2 cellular contexts compared by ENCODE assay signal in the genomic region with DNA sequence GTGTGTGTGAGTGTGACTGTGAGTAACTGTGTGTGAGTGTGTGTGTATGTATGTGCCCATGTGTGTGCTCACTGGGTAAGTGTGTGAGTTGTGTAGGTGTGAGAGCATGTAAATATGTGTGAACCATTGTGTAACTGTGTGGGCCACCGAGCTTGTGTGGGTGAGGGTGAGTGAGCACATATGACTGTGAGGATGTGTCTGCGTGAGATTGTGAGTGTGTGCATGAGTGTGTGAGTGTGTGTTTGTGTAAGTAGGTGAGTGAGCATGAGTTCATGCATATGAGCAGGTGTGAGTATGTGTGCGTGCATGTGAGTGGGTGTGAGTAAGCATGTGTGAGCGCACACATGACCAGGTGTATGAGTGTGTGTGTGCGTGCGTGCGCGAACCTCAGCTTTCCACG.
TF ChIP-seq lines count a peak whose summit lies in the region.

No MANE protein-coding gene starts in this region.

TF ChIP-seq in HEK293, 187 proteins besides CTCF, POLR2A, EP300 and RAD21 (continues in another document):
- TF ChIP-seq ZBTB20 (tag by site-specific recombination; IDR thresholded peaks at IDR 0.05) (peak; percentile 9; the same call in 1 of the 2 replicates), KLF7 (tag by site-specific recombination; IDR thresholded peaks at IDR 0.05; ENCODE audit: borderline replicate concordance) (no peak), ZNF394 (tag by site-specific recombination; IDR thresholded peaks at IDR 0.05; ENCODE audit: borderline replicate concordance) (no peak), ZNF785 (tag by site-specific recombination; IDR thresholded peaks at IDR 0.05) (no peak), ZNF391 (tag by site-specific recombination; IDR thresholded peaks at IDR 0.05; ENCODE audit: borderline replicate concordance, low read depth) (no peak), ZNF19 (tag by site-specific recombination; IDR thresholded peaks at IDR 0.05; ENCODE audit: low read depth) (no peak), ZNF423 (tag by site-specific recombination; IDR thresholded peaks at IDR 0.05) (no peak), EGR2 (tag by site-specific recombination; IDR thresholded peaks at IDR 0.05; ENCODE audit: low read depth) (peak; percentile 95), SALL2 (tag by site-specific recombination; IDR thresholded peaks at IDR 0.05; ENCODE audit: borderline replicate concordance) (0 out of 2 replicates have a peak, but pooled peaks have one; percentile 54), ZNF426 (tag by site-specific recombination; IDR thresholded peaks at IDR 0.05) (no peak), ZFP41 (tag by site-specific recombination; IDR thresholded peaks at IDR 0.05; ENCODE audit: borderline replicate concordance) (no peak), ZNF112 (tag by site-specific recombination; IDR thresholded peaks at IDR 0.05) (no peak), ZNF37A (tag by site-specific recombination; IDR thresholded peaks at IDR 0.05) (no peak), ZNF132 (tag by site-specific recombination; IDR thresholded peaks at IDR 0.05; ENCODE audit: borderline replicate concordance) (no peak), ZNF292 (tag by site-specific recombination; IDR thresholded peaks at IDR 0.05; ENCODE audit: borderline replicate concordance, low read depth) (no peak), ZSCAN16 (tag by site-specific recombination; IDR thresholded peaks at IDR 0.05) (no peak), ZNF48 (tag by site-specific recombination; IDR thresholded peaks at IDR 0.05) (peak; percentile 30; the same call in 1 of the 2 replicates), ZNF433 (tag by site-specific recombination; IDR thresholded peaks at IDR 0.05; ENCODE audit: low read depth) (no peak), ZFHX2 (tag by site-specific recombination; conservative IDR thresholded peaks at IDR 0.05) (peak; percentile 99), PRDM1 (tag by site-specific recombination; IDR thresholded peaks at IDR 0.05) (no peak)
- TF ChIP-seq, protein P1, sequence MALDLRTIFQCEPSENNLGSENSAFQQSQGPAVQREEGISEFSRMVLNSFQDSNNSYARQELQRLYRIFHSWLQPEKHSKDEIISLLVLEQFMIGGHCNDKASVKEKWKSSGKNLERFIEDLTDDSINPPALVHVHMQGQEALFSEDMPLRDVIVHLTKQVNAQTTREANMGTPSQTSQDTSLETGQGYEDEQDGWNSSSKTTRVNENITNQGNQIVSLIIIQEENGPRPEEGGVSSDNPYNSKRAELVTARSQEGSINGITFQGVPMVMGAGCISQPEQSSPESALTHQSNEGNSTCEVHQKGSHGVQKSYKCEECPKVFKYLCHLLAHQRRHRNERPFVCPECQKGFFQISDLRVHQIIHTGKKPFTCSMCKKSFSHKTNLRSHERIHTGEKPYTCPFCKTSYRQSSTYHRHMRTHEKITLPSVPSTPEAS (tag by site-specific recombination; IDR thresholded peaks at IDR 0.05) = peak; percentile 93
- TF ChIP-seq, protein P2, sequence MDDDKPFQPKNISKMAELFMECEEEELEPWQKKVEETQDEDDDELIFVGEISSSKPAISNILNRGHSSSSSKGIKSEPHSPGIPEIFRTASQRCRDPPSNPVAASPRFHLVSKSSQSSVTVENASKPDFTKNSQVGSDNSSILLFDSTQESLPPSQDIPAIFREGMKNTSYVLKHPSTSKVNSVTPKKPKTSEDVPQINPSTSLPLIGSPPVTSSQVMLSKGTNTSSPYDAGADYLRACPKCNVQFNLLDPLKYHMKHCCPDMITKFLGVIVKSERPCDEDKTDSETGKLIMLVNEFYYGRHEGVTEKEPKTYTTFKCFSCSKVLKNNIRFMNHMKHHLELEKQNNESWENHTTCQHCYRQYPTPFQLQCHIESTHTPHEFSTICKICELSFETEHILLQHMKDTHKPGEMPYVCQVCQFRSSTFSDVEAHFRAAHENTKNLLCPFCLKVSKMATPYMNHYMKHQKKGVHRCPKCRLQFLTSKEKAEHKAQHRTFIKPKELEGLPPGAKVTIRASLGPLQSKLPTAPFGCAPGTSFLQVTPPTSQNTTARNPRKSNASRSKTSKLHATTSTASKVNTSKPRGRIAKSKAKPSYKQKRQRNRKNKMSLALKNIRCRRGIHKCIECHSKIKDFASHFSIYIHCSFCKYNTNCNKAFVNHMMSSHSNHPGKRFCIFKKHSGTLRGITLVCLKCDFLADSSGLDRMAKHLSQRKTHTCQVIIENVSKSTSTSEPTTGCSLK (tag by site-specific recombination; IDR thresholded peaks at IDR 0.05) = no peak
- TF ChIP-seq, protein P3, sequence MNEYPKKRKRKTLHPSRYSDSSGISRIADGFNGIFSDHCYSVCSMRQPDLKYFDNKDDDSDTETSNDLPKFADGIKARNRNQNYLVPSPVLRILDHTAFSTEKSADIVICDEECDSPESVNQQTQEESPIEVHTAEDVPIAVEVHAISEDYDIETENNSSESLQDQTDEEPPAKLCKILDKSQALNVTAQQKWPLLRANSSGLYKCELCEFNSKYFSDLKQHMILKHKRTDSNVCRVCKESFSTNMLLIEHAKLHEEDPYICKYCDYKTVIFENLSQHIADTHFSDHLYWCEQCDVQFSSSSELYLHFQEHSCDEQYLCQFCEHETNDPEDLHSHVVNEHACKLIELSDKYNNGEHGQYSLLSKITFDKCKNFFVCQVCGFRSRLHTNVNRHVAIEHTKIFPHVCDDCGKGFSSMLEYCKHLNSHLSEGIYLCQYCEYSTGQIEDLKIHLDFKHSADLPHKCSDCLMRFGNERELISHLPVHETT (tag by site-specific recombination; IDR thresholded peaks at IDR 0.05) = no peak
- TF ChIP-seq, protein P4, sequence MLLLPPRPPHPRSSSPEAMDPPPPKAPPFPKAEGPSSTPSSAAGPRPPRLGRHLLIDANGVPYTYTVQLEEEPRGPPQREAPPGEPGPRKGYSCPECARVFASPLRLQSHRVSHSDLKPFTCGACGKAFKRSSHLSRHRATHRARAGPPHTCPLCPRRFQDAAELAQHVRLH (tag by site-specific recombination; IDR thresholded peaks at IDR 0.05) = no peak
- TF ChIP-seq, protein P5, sequence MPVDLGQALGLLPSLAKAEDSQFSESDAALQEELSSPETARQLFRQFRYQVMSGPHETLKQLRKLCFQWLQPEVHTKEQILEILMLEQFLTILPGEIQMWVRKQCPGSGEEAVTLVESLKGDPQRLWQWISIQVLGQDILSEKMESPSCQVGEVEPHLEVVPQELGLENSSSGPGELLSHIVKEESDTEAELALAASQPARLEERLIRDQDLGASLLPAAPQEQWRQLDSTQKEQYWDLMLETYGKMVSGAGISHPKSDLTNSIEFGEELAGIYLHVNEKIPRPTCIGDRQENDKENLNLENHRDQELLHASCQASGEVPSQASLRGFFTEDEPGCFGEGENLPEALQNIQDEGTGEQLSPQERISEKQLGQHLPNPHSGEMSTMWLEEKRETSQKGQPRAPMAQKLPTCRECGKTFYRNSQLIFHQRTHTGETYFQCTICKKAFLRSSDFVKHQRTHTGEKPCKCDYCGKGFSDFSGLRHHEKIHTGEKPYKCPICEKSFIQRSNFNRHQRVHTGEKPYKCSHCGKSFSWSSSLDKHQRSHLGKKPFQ (tag by site-specific recombination; IDR thresholded peaks at IDR 0.05) = peak; percentile 89

TF ChIP-seq in GM12878, 131 proteins besides CTCF, POLR2A, EP300 and RAD21 (continues in another document):
- TF ChIP-seq, protein P6, sequence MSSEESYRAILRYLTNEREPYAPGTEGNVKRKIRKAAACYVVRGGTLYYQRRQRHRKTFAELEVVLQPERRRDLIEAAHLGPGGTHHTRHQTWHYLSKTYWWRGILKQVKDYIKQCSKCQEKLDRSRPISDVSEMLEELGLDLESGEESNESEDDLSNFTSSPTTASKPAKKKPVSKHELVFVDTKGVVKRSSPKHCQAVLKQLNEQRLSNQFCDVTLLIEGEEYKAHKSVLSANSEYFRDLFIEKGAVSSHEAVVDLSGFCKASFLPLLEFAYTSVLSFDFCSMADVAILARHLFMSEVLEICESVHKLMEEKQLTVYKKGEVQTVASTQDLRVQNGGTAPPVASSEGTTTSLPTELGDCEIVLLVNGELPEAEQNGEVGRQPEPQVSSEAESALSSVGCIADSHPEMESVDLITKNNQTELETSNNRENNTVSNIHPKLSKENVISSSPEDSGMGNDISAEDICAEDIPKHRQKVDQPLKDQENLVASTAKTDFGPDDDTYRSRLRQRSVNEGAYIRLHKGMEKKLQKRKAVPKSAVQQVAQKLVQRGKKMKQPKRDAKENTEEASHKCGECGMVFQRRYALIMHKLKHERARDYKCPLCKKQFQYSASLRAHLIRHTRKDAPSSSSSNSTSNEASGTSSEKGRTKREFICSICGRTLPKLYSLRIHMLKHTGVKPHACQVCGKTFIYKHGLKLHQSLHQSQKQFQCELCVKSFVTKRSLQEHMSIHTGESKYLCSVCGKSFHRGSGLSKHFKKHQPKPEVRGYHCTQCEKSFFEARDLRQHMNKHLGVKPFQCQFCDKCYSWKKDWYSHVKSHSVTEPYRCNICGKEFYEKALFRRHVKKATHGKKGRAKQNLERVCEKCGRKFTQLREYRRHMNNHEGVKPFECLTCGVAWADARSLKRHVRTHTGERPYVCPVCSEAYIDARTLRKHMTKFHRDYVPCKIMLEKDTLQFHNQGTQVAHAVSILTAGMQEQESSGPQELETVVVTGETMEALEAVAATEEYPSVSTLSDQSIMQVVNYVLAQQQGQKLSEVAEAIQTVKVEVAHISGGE (CRISPR knock-in tag; IDR thresholded peaks at IDR 0.05) = no peak
- no peak for TF ChIP-seq RB1 (IDR thresholded peaks at IDR 0.05; ENCODE audit: borderline replicate concordance)
- TF ChIP-seq BACH1 (IDR thresholded peaks at IDR 0.05; ENCODE audit: borderline replicate concordance) = no peak
- TF ChIP-seq STAT1 (conservative IDR thresholded peaks at IDR 0.05) = no peak
- TF ChIP-seq, protein P7, sequence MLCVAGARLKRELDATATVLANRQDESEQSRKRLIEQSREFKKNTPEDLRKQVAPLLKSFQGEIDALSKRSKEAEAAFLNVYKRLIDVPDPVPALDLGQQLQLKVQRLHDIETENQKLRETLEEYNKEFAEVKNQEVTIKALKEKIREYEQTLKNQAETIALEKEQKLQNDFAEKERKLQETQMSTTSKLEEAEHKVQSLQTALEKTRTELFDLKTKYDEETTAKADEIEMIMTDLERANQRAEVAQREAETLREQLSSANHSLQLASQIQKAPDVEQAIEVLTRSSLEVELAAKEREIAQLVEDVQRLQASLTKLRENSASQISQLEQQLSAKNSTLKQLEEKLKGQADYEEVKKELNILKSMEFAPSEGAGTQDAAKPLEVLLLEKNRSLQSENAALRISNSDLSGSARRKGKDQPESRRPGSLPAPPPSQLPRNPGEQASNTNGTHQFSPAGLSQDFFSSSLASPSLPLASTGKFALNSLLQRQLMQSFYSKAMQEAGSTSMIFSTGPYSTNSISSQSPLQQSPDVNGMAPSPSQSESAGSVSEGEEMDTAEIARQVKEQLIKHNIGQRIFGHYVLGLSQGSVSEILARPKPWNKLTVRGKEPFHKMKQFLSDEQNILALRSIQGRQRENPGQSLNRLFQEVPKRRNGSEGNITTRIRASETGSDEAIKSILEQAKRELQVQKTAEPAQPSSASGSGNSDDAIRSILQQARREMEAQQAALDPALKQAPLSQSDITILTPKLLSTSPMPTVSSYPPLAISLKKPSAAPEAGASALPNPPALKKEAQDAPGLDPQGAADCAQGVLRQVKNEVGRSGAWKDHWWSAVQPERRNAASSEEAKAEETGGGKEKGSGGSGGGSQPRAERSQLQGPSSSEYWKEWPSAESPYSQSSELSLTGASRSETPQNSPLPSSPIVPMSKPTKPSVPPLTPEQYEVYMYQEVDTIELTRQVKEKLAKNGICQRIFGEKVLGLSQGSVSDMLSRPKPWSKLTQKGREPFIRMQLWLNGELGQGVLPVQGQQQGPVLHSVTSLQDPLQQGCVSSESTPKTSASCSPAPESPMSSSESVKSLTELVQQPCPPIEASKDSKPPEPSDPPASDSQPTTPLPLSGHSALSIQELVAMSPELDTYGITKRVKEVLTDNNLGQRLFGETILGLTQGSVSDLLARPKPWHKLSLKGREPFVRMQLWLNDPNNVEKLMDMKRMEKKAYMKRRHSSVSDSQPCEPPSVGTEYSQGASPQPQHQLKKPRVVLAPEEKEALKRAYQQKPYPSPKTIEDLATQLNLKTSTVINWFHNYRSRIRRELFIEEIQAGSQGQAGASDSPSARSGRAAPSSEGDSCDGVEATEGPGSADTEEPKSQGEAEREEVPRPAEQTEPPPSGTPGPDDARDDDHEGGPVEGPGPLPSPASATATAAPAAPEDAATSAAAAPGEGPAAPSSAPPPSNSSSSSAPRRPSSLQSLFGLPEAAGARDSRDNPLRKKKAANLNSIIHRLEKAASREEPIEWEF (IDR thresholded peaks at IDR 0.05; ENCODE audit: insufficient replicate concordance, low read depth, low read length) = no peak
- no peak for TF ChIP-seq SUPT20H (IDR thresholded peaks at IDR 0.05; ENCODE audit: borderline replicate concordance, control insufficient read depth, low read depth, low read length)
- TF ChIP-seq, protein P8, sequence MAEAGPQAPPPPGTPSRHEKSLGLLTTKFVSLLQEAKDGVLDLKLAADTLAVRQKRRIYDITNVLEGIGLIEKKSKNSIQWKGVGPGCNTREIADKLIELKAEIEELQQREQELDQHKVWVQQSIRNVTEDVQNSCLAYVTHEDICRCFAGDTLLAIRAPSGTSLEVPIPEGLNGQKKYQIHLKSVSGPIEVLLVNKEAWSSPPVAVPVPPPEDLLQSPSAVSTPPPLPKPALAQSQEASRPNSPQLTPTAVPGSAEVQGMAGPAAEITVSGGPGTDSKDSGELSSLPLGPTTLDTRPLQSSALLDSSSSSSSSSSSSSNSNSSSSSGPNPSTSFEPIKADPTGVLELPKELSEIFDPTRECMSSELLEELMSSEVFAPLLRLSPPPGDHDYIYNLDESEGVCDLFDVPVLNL (IDR thresholded peaks at IDR 0.05; ENCODE audit: low read depth, low read length) = no peak
- no peak for TF ChIP-seq RCOR1 (conservative IDR thresholded peaks at IDR 0.05; ENCODE audit: low read depth, low read length)
- TF ChIP-seq NR2C2 (IDR thresholded peaks at IDR 0.05; ENCODE audit: borderline replicate concordance, control insufficient read depth, insufficient read length, low read depth) = no peak
- TF ChIP-seq, protein P9, sequence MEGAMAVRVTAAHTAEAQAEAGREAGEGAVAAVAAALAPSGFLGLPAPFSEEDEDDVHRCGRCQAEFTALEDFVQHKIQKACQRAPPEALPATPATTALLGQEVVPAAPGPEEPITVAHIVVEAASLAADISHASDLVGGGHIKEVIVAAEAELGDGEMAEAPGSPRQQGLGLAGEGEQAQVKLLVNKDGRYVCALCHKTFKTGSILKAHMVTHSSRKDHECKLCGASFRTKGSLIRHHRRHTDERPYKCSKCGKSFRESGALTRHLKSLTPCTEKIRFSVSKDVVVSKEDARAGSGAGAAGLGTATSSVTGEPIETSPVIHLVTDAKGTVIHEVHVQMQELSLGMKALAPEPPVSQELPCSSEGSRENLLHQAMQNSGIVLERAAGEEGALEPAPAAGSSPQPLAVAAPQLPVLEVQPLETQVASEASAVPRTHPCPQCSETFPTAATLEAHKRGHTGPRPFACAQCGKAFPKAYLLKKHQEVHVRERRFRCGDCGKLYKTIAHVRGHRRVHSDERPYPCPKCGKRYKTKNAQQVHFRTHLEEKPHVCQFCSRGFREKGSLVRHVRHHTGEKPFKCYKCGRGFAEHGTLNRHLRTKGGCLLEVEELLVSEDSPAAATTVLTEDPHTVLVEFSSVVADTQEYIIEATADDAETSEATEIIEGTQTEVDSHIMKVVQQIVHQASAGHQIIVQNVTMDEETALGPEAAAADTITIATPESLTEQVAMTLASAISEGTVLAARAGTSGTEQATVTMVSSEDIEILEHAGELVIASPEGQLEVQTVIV (IDR thresholded peaks at IDR 0.05; ENCODE audit: borderline replicate concordance, partially characterized antibody) = no peak
- TF ChIP-seq TARDBP (IDR thresholded peaks at IDR 0.05; ENCODE audit: borderline replicate concordance) = no peak
- TF ChIP-seq DPF2 (IDR thresholded peaks at IDR 0.05) = no peak
- TF ChIP-seq, protein P10, sequence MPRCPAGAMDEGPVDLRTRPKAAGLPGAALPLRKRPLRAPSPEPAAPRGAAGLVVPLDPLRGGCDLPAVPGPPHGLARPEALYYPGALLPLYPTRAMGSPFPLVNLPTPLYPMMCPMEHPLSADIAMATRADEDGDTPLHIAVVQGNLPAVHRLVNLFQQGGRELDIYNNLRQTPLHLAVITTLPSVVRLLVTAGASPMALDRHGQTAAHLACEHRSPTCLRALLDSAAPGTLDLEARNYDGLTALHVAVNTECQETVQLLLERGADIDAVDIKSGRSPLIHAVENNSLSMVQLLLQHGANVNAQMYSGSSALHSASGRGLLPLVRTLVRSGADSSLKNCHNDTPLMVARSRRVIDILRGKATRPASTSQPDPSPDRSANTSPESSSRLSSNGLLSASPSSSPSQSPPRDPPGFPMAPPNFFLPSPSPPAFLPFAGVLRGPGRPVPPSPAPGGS (IDR thresholded peaks at IDR 0.05; ENCODE audit: borderline replicate concordance, insufficient read depth, low read depth, low read length, poor library complexity, severe bottlenecking) = peak; percentile 95
